Comparison of ENCODE assay signal across 24 cellular contexts in the genomic region with DNA sequence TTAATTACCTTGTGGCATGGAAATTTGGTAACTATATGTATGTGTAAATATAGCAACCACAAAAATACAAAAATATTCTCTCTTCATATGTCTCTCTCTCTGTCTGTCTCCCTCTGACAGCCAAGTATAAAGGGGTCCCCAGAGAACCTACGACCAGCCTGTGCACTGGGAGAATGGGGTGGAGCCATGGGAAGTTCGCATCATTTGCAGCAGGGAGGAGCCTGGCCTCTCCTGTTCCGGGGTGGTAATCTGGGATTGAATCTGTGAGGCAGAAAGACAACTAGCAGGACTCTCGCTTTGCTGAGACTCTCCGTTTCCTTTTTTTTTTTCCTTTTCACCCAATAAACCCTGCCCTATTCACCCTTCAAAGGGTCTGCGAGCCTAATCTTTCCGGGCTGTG.
"Had no signal": no experiment of that assay in that cellular context is flagged by ENCODE, and none has a peak within 500 bp of the region (broad histone marks: within the 10 kb centered on the region; RNA-seq: fewer than 3 reads in every experiment).

No MANE protein-coding gene starts in this region.

- H3K4me3 Mint-ChIP-seq: mesothelial cell of epicardium; naive B cell; natural killer cell treated with Interleukin-12 subunit alpha and Interleukin-12 subunit beta and Interleukin-15 and Interleukin-18, amount 100 ng/mL, for 72 hours; neural crest cell; stimulated activated naive CD8-positive, alpha-beta T cell treated with anti-CD3 and anti-CD28 coated beads, Interleukin-15, amount 100 ng/mL, for 72 hours had no signal

- H3K4me3 ChIP-seq: left lung, mucosa of descending colon, smooth muscle cell, suprapubic skin, transverse colon, upper lobe of right lung, vagina had no signal

- FAIRE-seq: islet of Langerhans had no signal

- H3K4me1 Mint-ChIP-seq: mesothelial cell of epicardium; naive B cell; neural crest cell; stimulated activated naive CD8-positive, alpha-beta T cell treated with anti-CD3 and anti-CD28 coated beads, Interleukin-15, amount 100 ng/mL, for 72 hours had no signal

- DNase-seq: cortex of kidney; left cardiac atrium; left lung; mesenchymal stem cell; mucosa of descending colon; naive B cell; nucleus accumbens; posterior cingulate gyrus; stimulated activated CD4-positive, alpha-beta T cell treated with anti-CD3 and anti-CD28 coated beads, Interleukin-12 subunit alpha, Interleukin-12 subunit beta, amount 100 ng/mL, for 4 hours; stimulated activated CD4-positive, alpha-beta T cell treated with anti-CD3 and anti-CD28 coated beads, Interleukin-1b, Interleukin-23, amount 100 ng/mL, for 48 hours; stimulated activated CD4-positive, alpha-beta T cell treated with anti-CD3 and anti-CD28 coated beads, Interleukin-4, amount 100 ng/mL, for 1 hour; stimulated activated CD8-positive, alpha-beta memory T cell treated with anti-CD3 and anti-CD28 coated beads, Interleukin-4, amount 100 ng/mL, for 48 hours; stimulated activated naive CD4-positive, alpha-beta T cell; stimulated activated naive CD8-positive, alpha-beta T cell treated with anti-CD3 and anti-CD28 coated beads, Interleukin-15, amount 100 ng/mL, for 72 hours; transverse colon; upper lobe of right lung had no signal

- H3K27ac Mint-ChIP-seq: mesothelial cell of epicardium; natural killer cell treated with Interleukin-12 subunit alpha and Interleukin-12 subunit beta and Interleukin-15 and Interleukin-18, amount 100 ng/mL, for 72 hours; stimulated activated naive CD8-positive, alpha-beta T cell treated with anti-CD3 and anti-CD28 coated beads, Interleukin-15, amount 100 ng/mL, for 72 hours had no signal

- H3K27me3 ChIP-seq: left lung, suprapubic skin, transverse colon, upper lobe of right lung, vagina had no signal

- H3K27ac ChIP-seq: left lung, suprapubic skin, transverse colon, upper lobe of right lung, vagina had no signal

- ATAC-seq: left cardiac atrium; left lung; mucosa of descending colon; natural killer cell treated with Interleukin-12 subunit alpha and Interleukin-12 subunit beta and Interleukin-15 and Interleukin-18, amount 100 ng/mL, for 72 hours; sciatic nerve; stimulated activated naive CD8-positive, alpha-beta T cell treated with anti-CD3 and anti-CD28 coated beads, Interleukin-15, amount 100 ng/mL, for 72 hours; upper lobe of right lung had no signal

- H3K36me3 ChIP-seq: left lung, suprapubic skin, transverse colon, upper lobe of right lung, vagina had no signal

- H3K9me3 ChIP-seq: left lung, mucosa of descending colon, suprapubic skin, transverse colon, upper lobe of right lung, vagina had no signal

- H3K9me3 Mint-ChIP-seq: mesothelial cell of epicardium; neural crest cell; stimulated activated naive CD8-positive, alpha-beta T cell treated with anti-CD3 and anti-CD28 coated beads, Interleukin-15, amount 100 ng/mL, for 72 hours had no signal

- H3K4me1 ChIP-seq: left lung, suprapubic skin, transverse colon, upper lobe of right lung, vagina had no signal

- H3K36me3 Mint-ChIP-seq: mesothelial cell of epicardium; naive B cell; natural killer cell treated with Interleukin-12 subunit alpha and Interleukin-12 subunit beta and Interleukin-15 and Interleukin-18, amount 100 ng/mL, for 72 hours had no signal

- H3K4me2 ChIP-seq: smooth muscle cell had no signal

- H3K27me3 Mint-ChIP-seq: naive B cell; natural killer cell treated with Interleukin-12 subunit alpha and Interleukin-12 subunit beta and Interleukin-15 and Interleukin-18, amount 100 ng/mL, for 72 hours; stimulated activated naive CD8-positive, alpha-beta T cell treated with anti-CD3 and anti-CD28 coated beads, Interleukin-15, amount 100 ng/mL, for 72 hours had no signal
